ENCODE assay signal across 8 cellular contexts in the genomic region with DNA sequence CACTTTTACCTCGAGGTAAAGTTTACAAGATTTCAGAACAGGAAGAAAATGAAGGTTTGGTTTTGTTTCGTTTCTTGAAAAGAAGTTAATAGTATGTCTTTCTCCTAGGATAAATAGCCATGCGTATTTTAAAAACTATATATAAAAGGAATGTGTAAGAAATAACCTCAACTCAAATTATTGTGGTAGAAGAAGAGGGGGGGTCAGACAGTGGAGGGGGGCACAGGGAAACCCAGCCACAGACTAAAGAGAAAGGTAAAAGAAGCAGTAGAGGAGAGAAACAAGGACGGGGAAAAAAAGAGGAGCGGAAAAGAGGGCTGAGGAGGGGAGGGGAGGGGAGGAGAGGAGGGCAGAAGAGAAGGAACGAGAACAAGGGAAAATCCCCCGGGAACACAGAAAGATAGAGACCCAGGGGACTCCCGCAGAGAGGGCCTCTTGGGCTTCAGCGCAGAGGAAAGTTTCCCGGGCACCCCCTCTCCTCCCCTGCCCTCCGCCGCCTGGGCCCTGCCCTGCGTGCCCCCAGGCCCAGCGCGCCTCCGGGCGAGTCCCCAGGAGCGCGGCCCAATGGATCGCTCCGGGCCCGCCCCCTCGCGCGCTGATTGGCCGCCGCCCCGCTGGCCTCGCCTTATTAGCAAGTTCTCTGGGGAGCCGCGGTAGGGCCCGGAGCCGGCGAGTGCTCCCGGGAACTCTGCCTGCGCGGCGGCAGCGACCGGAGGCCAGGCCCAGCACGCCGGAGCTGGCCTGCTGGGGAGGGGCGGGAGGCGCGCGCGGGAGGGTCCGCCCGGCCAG. TPM values are rescaled to one million over a fixed set of nuclear protein-coding genes. Genes with fewer than 3 reads are reported as not detected.
DNase-seq lines count a peak whose midpoint lies in the region; ATAC-seq and TF ChIP-seq lines count a peak whose summit lies in the region.

A gene (plus strand): TSS at position 656 of the 789 bp plus-strand sequence. CDS start 235 bp downstream, outside the sequence.

- no peaks in the 10 kb centered on the region for H3K9me2 ChIP-seq in neural cell (ENCODE audit: insufficient read depth, low read length)

- ATAC-seq in GM18861 (IDR thresholded peaks at IDR 0.05; ENCODE audit: unreplicated experiment) = peak; percentile 78
- ATAC-seq in HG03039 (IDR thresholded peaks at IDR 0.05; ENCODE audit: unreplicated experiment) = peak; percentile 79

- H3K9ac ChIP-seq in neural cell (ENCODE audit: low read length) = no peak within 1 kb of the TSS

- no peaks in the 10 kb centered on the region for H3K79me2 ChIP-seq in neural cell (replicated peaks; ENCODE audit: insufficient read depth, low read length)

- peaks cover 6% of the 10 kb centered on the region for H3K9me3 Mint-ChIP-seq in activated T-helper 2 cell treated with anti-CD3 and anti-CD28 coated beads, Interferon-gamma antibody, Interleukin-2, Interleukin-4, amounts not matched to agents 10 μg/mL and 5 μg/mL and 100 μg/mL, durations not matched to agents 14 hours and 24 hours and 36 hours

- H3K27me3 ChIP-seq in neural cell (ENCODE audit: insufficient read depth, low read depth, low read length) = peaks cover 98% of the 10 kb centered on the region
- H3K27me3 ChIP-seq in transverse colon = peaks cover 100% of the 10 kb centered on the region

- H3K4me2 ChIP-seq in neural cell (ENCODE audit: low read length) = no peak within 1 kb of the TSS

- H3K4me3 Mint-ChIP-seq in activated T-helper 2 cell treated with anti-CD3 and anti-CD28 coated beads, Interferon-gamma antibody, Interleukin-2, Interleukin-4, amounts not matched to agents 10 μg/mL and 5 μg/mL and 100 μg/mL, durations not matched to agents 14 hours and 24 hours and 36 hours (ENCODE audit: low read depth) = peak within 1 kb of the TSS; percentile 60

- H3K36me3 ChIP-seq in neural cell (ENCODE audit: insufficient read depth, low read length) (no peaks in the 10 kb centered on the region), transverse colon (no peaks in the 10 kb centered on the region)

- no peaks in the 10 kb centered on the region for H4K20me1 ChIP-seq in neural cell (ENCODE audit: insufficient read depth)

- H3K4me3 ChIP-seq in neural cell (ENCODE audit: low read length) = no peak within 1 kb of the TSS
- peak within 1 kb of the TSS; percentile 38 to 69 (median 50) for H3K4me3 ChIP-seq in transverse colon

- no peaks in the 10 kb centered on the region for H3K9me3 ChIP-seq in neural cell (ENCODE audit: low read length)
- no peaks in the 10 kb centered on the region for H3K9me3 ChIP-seq in transverse colon

- no peak for TF ChIP-seq CTCF in neural cell (IDR thresholded peaks at IDR 0.05; ENCODE audit: poor library complexity, severe bottlenecking)
- no peak for TF ChIP-seq CTCF in transverse colon (IDR thresholded peaks at IDR 0.05)

- no peaks in the 10 kb centered on the region for H3F3A ChIP-seq in neural cell (ENCODE audit: insufficient read depth, low read length, poor library complexity, severe bottlenecking)

- no peak within 1 kb of the TSS for H3K27ac ChIP-seq in neural cell (ENCODE audit: low read length)
- H3K27ac ChIP-seq in transverse colon = peak within 1 kb of the TSS in 2 of 4 donors; percentile 13 to 15

- no peak within 1 kb of the TSS for H3K27ac Mint-ChIP-seq in activated T-helper 2 cell treated with anti-CD3 and anti-CD28 coated beads, Interferon-gamma antibody, Interleukin-2, Interleukin-4, amounts not matched to agents 10 μg/mL and 5 μg/mL and 100 μg/mL, durations not matched to agents 14 hours and 24 hours and 36 hours

- TF ChIP-seq RAD21 in neural cell (conservative IDR thresholded peaks at IDR 0.05) = no peak

- TF ChIP-seq EP300 in neural cell (conservative IDR thresholded peaks at IDR 0.05; ENCODE audit: poor library complexity, severe bottlenecking) (no peak), transverse colon (IDR thresholded peaks at IDR 0.05; ENCODE audit: low read depth) (no peak)

- WGBS in transverse colon (ENCODE audit: low coverage in 1 of 2), 2 donors = 3% methylated on average over 10 to 40 of the region's 49 CpGs

- TF ChIP-seq POLR2A in transverse colon (IDR thresholded peaks at IDR 0.05) = no peak

- peaks cover 75% of the 10 kb centered on the region for H3K27me3 Mint-ChIP-seq in activated T-helper 2 cell treated with anti-CD3 and anti-CD28 coated beads, Interferon-gamma antibody, Interleukin-2, Interleukin-4, amounts not matched to agents 10 μg/mL and 5 μg/mL and 100 μg/mL, durations not matched to agents 14 hours and 24 hours and 36 hours (ENCODE audit: low read depth)

- H2AFZ ChIP-seq in neural cell (ENCODE audit: low read depth, low read length) = no peak within 1 kb of the TSS

- H3K4me1 ChIP-seq in transverse colon = peaks cover 15 to 47% (median 33%) of the 10 kb centered on the region in 4 donors

- H3K36me3 Mint-ChIP-seq in activated T-helper 2 cell treated with anti-CD3 and anti-CD28 coated beads, Interferon-gamma antibody, Interleukin-2, Interleukin-4, amounts not matched to agents 10 μg/mL and 5 μg/mL and 100 μg/mL, durations not matched to agents 14 hours and 24 hours and 36 hours (ENCODE audit: low read depth) = no peaks in the 10 kb centered on the region

- peak in 13 of 14 donors; percentile 15 to 89 (median 73) for DNase-seq in C1 segment of cervical spinal cord (lab: John Stamatoyannopoulos, UW)
- DNase-seq in NCI-H345 (lab: John Stamatoyannopoulos, UW) = peak; percentile 70
- no peak for DNase-seq in activated T-helper 2 cell treated with anti-CD3 and anti-CD28 coated beads, Interferon-gamma antibody, Interleukin-2, Interleukin-4, amounts not matched to agents 10 μg/mL and 5 μg/mL and 100 μg/mL, durations not matched to agents 14 hours and 24 hours and 36 hours (ENCODE audit: low spot score)
- DNase-seq in germinal center (ENCODE audit: low spot score) = peak; percentile 91
- peak; percentile 76 for DNase-seq in transverse colon

- intact Hi-C loops in activated T-helper 2 cell treated with anti-CD3 and anti-CD28 coated beads, Interferon-gamma antibody, Interleukin-2, Interleukin-4, amounts not matched to agents 10 μg/mL and 5 μg/mL and 100 μg/mL, durations not matched to agents 14 hours and 24 hours and 36 hours (cut with micrococcal nuclease) = no loop called here
- intact Hi-C loops in transverse colon (cut with DNase I; ENCODE audit: low total_unique reads) = no loop called here

- H3K4me1 Mint-ChIP-seq in activated T-helper 2 cell treated with anti-CD3 and anti-CD28 coated beads, Interferon-gamma antibody, Interleukin-2, Interleukin-4, amounts not matched to agents 10 μg/mL and 5 μg/mL and 100 μg/mL, durations not matched to agents 14 hours and 24 hours and 36 hours (ENCODE audit: low read depth) = peaks cover 9% of the 10 kb centered on the region

- in situ Hi-C loops in transverse colon (cut with MboI; ENCODE audit: low pct_ligation_motif_present in 1 of 4, low pct_unique_long_range_greater_than_20kb in 1 of 4, low sequenced_read_pairs in 3 of 4) = loop anchor here in 1 of 4 donors (25.0 kb wide), 1 partner anchor 372 kb away; no protein-coding TSS in a partner anchor

TF ChIP-seq in neural cell, 6 proteins besides CTCF, POLR2A, EP300 and RAD21:
- TF ChIP-seq MXI1 (conservative IDR thresholded peaks at IDR 0.05; ENCODE audit: poor library complexity, severe bottlenecking) (no peak), EZH2 (IDR thresholded peaks at IDR 0.05; ENCODE audit: borderline replicate concordance, insufficient read depth, low read length, poor library complexity, severe bottlenecking) (peak; percentile 52), TAF1 (IDR thresholded peaks at IDR 0.05; ENCODE audit: low read depth) (no peak), POLR2AphosphoS5 (IDR thresholded peaks at IDR 0.05) (peak; percentile 7), SMC3 (conservative IDR thresholded peaks at IDR 0.05; ENCODE audit: poor library complexity) (no peak)
- TF ChIP-seq, protein P1, sequence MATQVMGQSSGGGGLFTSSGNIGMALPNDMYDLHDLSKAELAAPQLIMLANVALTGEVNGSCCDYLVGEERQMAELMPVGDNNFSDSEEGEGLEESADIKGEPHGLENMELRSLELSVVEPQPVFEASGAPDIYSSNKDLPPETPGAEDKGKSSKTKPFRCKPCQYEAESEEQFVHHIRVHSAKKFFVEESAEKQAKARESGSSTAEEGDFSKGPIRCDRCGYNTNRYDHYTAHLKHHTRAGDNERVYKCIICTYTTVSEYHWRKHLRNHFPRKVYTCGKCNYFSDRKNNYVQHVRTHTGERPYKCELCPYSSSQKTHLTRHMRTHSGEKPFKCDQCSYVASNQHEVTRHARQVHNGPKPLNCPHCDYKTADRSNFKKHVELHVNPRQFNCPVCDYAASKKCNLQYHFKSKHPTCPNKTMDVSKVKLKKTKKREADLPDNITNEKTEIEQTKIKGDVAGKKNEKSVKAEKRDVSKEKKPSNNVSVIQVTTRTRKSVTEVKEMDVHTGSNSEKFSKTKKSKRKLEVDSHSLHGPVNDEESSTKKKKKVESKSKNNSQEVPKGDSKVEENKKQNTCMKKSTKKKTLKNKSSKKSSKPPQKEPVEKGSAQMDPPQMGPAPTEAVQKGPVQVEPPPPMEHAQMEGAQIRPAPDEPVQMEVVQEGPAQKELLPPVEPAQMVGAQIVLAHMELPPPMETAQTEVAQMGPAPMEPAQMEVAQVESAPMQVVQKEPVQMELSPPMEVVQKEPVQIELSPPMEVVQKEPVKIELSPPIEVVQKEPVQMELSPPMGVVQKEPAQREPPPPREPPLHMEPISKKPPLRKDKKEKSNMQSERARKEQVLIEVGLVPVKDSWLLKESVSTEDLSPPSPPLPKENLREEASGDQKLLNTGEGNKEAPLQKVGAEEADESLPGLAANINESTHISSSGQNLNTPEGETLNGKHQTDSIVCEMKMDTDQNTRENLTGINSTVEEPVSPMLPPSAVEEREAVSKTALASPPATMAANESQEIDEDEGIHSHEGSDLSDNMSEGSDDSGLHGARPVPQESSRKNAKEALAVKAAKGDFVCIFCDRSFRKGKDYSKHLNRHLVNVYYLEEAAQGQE (IDR thresholded peaks at IDR 0.05; ENCODE audit: borderline replicate concordance) = no peak

RNA-seq across cellular contexts. Expression of the gene that starts here (rescaled TPM):
- not detected in 2 replicates for total RNA-seq in activated T-helper 2 cell treated with anti-CD3 and anti-CD28 coated beads, Interferon-gamma antibody, Interleukin-2, Interleukin-4, amounts not matched to agents 10 μg/mL and 5 μg/mL and 100 μg/mL, durations not matched to agents 14 hours and 24 hours and 36 hours
- 1.7 and 2.8 TPM in 2 replicates for polyA plus RNA-seq in neural cell
- polyA minus RNA-seq in neural cell = 0.35 TPM in 1 of 2 replicates, not detected in the other
- total RNA-seq in transverse colon = under 1 TPM in 1 of 4 donors, not detected in 3; 0.41 TPM

Comparison
In these comparisons a context has a peak if more than half of its experiments do, and no peak if none do; other contexts are left out.
1. Peak in DNase-seq and H3K4me3 ChIP-seq in transverse colon; RNA of the gene not detected or under 1 TPM.